Comparison of ENCODE assay signal across 14 cellular contexts in genomic region chr17:50527155-50527762, GRCh38. TPM values are rescaled to one million over a fixed set of nuclear protein-coding genes. Genes with fewer than 3 reads are reported as not detected.
DNase-seq lines count a peak whose midpoint lies in the region; ATAC-seq and TF ChIP-seq lines count a peak whose summit lies in the region.
"Had no signal": no experiment of that assay in that cellular context is flagged by ENCODE, and none has a peak within 500 bp of the region (broad histone marks: within the 10 kb centered on the region; RNA-seq: fewer than 3 reads in every experiment).

No MANE protein-coding gene starts in this region.

- H3K27me3 ChIP-seq in GM23338 (ENCODE audit: insufficient read depth): peaks cover 11% of the 10 kb centered on the region
- peaks cover 10% of the 10 kb centered on the region for H3K27me3 ChIP-seq in H7 (ENCODE audit: control insufficient read depth, insufficient read depth, low read length)

- H3K27ac Mint-ChIP-seq in GM23338 (no peak overlapping the region), WTC11 (no peak overlapping the region)
- H3K27ac Mint-ChIP-seq: CD4-positive, alpha-beta memory T cell; T-helper 1 cell treated with Interleukin-12 subunit alpha and Interleukin-12 subunit beta and Interleukin-4 antibody, amounts not matched to agents 30 μg/mL and 1 μg/mL, for 36 hours had no signal

- H3K4me3 ChIP-seq in GM23338 (no peak overlapping the region), H7 (ENCODE audit: insufficient read depth, low read depth, low read length) (no peak overlapping the region)

- CTCF ChIA-PET in WTC11 (lab: Charles Lee): interaction anchor here (0.6 to 2.0 kb wide), 4 partner anchors 10 to 99 kb away, joined by 3 to 7 read pairs (median 3); no protein-coding TSS in a partner anchor

- H3K9me2 ChIP-seq in GM23338 (ENCODE audit: insufficient read depth): peaks cover 3% of the 10 kb centered on the region; the same call in 1 of the 2 replicates

- H3K27me3 Mint-ChIP-seq in GM23338 (ENCODE audit: insufficient read depth, low read depth, poor library complexity): peaks cover 16% of the 10 kb centered on the region
- peaks cover 10% of the 10 kb centered on the region for H3K27me3 Mint-ChIP-seq in WTC11 (ENCODE audit: low read depth)

- no peak overlapping the region for H3K4me2 ChIP-seq in GM23338

- POLR2A ChIA-PET in WTC11 (lab: Charles Lee): no interaction called here

- H3K4me1 ChIP-seq in GM23338 (ENCODE audit: insufficient read depth): peaks cover 6% of the 10 kb centered on the region

- no peaks in the 10 kb centered on the region for H3K79me2 ChIP-seq in GM23338 (replicated peaks; ENCODE audit: insufficient read depth)

- H3K9me3 Mint-ChIP-seq in GM23338: no peaks in the 10 kb centered on the region
- no peaks in the 10 kb centered on the region for H3K9me3 Mint-ChIP-seq in WTC11
- H3K9me3 Mint-ChIP-seq: CD4-positive, alpha-beta memory T cell; T-helper 1 cell treated with Interleukin-12 subunit alpha and Interleukin-12 subunit beta and Interleukin-4 antibody, amounts not matched to agents 30 μg/mL and 1 μg/mL, for 36 hours had no signal

- H3K36me3 ChIP-seq in GM23338 (ENCODE audit: insufficient read depth): no peaks in the 10 kb centered on the region
- H3K36me3 ChIP-seq in H7 (replicated peaks; ENCODE audit: control insufficient read depth, insufficient read depth, low read length): no peaks in the 10 kb centered on the region

- DNase-seq in AML-193 (lab: John Stamatoyannopoulos, UW): peak; percentile 63 to 68
- DNase-seq in GM23338 (ENCODE audit: low spot score): no peak
- DNase-seq in OCI-M1 (lab: John Stamatoyannopoulos, UW): peak; percentile 60
- DNase-seq in WTC11 (ENCODE audit: low spot score): no peak
- no peak for DNase-seq in NCI-H1930 (lab: John Stamatoyannopoulos, UW)
- no peak for DNase-seq in posterior cingulate gyrus
- DNase-seq in H7: no peak
- DNase-seq in activated naive CD4-positive, alpha-beta T cell treated with anti-CD3 and anti-CD28 coated beads, Interleukin-2, amount 50 U/mL, for 16 hours: no peak
- DNase-seq: CD4-positive, alpha-beta memory T cell; DMS79; GOT3; NCI-H1092; NCI-H1694 had no signal

- H3F3A ChIP-seq in GM23338 (replicated peaks; ENCODE audit: low read depth): no peaks in the 10 kb centered on the region

- H3K4me3 Mint-ChIP-seq in GM23338: no peak overlapping the region
- H3K4me3 Mint-ChIP-seq in WTC11: no peak overlapping the region
- H3K4me3 Mint-ChIP-seq: CD4-positive, alpha-beta memory T cell; T-helper 1 cell treated with Interleukin-12 subunit alpha and Interleukin-12 subunit beta and Interleukin-4 antibody, amounts not matched to agents 30 μg/mL and 1 μg/mL, for 36 hours had no signal

- H3K4me1 Mint-ChIP-seq in GM23338 (peaks cover 12% of the 10 kb centered on the region; the same call in 2 of the 3 replicates), WTC11 (peaks cover 15% of the 10 kb centered on the region)

- no peak overlapping the region for H3K27ac ChIP-seq in GM23338 (ENCODE audit: low read depth)

- TF ChIP-seq CTCF in GM23338 (conservative IDR thresholded peaks at IDR 0.05; ENCODE audit: low read depth in 2 of 2) (no peak), WTC11 (IDR thresholded peaks at IDR 0.05) (no peak)

- intact Hi-C loops in posterior cingulate gyrus (cut with DNase I): no loop called here

- no peaks in the 10 kb centered on the region; the same call in 2 of the 3 replicates for H3K36me3 Mint-ChIP-seq in GM23338 (ENCODE audit: low read depth)
- H3K36me3 Mint-ChIP-seq in WTC11: no peaks in the 10 kb centered on the region
- H3K36me3 Mint-ChIP-seq: CD4-positive, alpha-beta memory T cell had no signal

- H4K20me1 ChIP-seq in GM23338 (replicated peaks; ENCODE audit: insufficient read depth): no peaks in the 10 kb centered on the region

- H2AFZ ChIP-seq in GM23338: no peak overlapping the region

- ATAC-seq in GM23338 (peak; percentile 44), WTC11 (no peak)

TF ChIP-seq in GM23338, 12 proteins besides CTCF, POLR2A, EP300 and RAD21 (continues in another document):
- TF ChIP-seq EZH2 (IDR thresholded peaks at IDR 0.05; ENCODE audit: low read depth, unreplicated experiment) (no peak), ZNF114 (CRISPR knock-in tag; IDR thresholded peaks at IDR 0.05) (no peak), REST (IDR thresholded peaks at IDR 0.05; ENCODE audit: unreplicated experiment) (no peak), POLR2AphosphoS5 (IDR thresholded peaks at IDR 0.05; ENCODE audit: low read depth) (no peak)

TF ChIP-seq in WTC11, 78 proteins besides CTCF, POLR2A, EP300 and RAD21:
- TF ChIP-seq CBFB (CRISPR knock-in tag; IDR thresholded peaks at IDR 0.05; ENCODE audit: low read depth) (no peak), ZNF423 (CRISPR knock-in tag; IDR thresholded peaks at IDR 0.05) (peak; percentile 86), ARID4B (CRISPR knock-in tag; IDR thresholded peaks at IDR 0.05; ENCODE audit: borderline replicate concordance) (no peak)
TF ChIP-seq in WTC11: peak in this region for 1.

RNA-seq across cellular contexts. Expression of gene EPN3, which starts 5.3 kb away (rescaled TPM):
- 7.7 and 13.7 TPM in 2 replicates for total RNA-seq in GM23338 (2014; rRNA removed; shearing (Covaris generic))
- 2.2 and 2.3 TPM in 2 replicates for polyA plus RNA-seq in GM23338 (2016; fragmentation: Nextera tagmentation; extraction: Ambion mirVana)
- total RNA-seq in WTC11 (2021): 6.9 to 8.8 TPM (median 8.1 TPM) in 3 replicates
- total RNA-seq in H7 (2014; rRNA removed; shearing (Covaris generic)): 0.07 and 0.87 TPM in 2 replicates
- total RNA-seq: CD4-positive, alpha-beta memory T cell had no signal
- polyA plus RNA-seq: CD4-positive, alpha-beta memory T cell had no signal

RNA-seq across cellular contexts. Expression of gene MYCBPAP, which starts 19.0 kb away (rescaled TPM):
- 0.63 and 4.6 TPM in 2 replicates for total RNA-seq in GM23338 (2014; rRNA removed; shearing (Covaris generic))
- 1.7 and 1.8 TPM in 2 replicates for polyA plus RNA-seq in GM23338 (2016; fragmentation: Nextera tagmentation; extraction: Ambion mirVana)
- 5.7 to 6.9 TPM (median 6.6 TPM) in 3 replicates for total RNA-seq in WTC11 (2021)
- 0.62 and 3.2 TPM in 2 replicates for total RNA-seq in H7 (2014; rRNA removed; shearing (Covaris generic))

RNA-seq across cellular contexts. Expression of gene SPATA20, which starts 19.7 kb away (rescaled TPM):
- 17.4 and 32.7 TPM in 2 replicates for total RNA-seq in GM23338 (2014; rRNA removed; shearing (Covaris generic))
- polyA plus RNA-seq in GM23338 (2016; fragmentation: Nextera tagmentation; extraction: Ambion mirVana): 12.5 and 13.8 TPM in 2 replicates
- 24.6 to 30.6 TPM (median 26.3 TPM) in 3 replicates for total RNA-seq in WTC11 (2021)
- 31.0 and 42.6 TPM in 2 replicates for total RNA-seq in H7 (2014; rRNA removed; shearing (Covaris generic))

RNA-seq across cellular contexts. Expression of gene CACNA1G, which starts 33.3 kb away (rescaled TPM):
- 3.6 and 5.1 TPM in 2 replicates for total RNA-seq in GM23338 (2014; rRNA removed; shearing (Covaris generic))
- 1.1 and 1.4 TPM in 2 replicates for polyA plus RNA-seq in GM23338 (2016; fragmentation: Nextera tagmentation; extraction: Ambion mirVana)
- 5.4 to 6.7 TPM (median 6.2 TPM) in 3 replicates for total RNA-seq in WTC11 (2021)
- total RNA-seq in H7 (2014; rRNA removed; shearing (Covaris generic)): 1.5 and 1.9 TPM in 2 replicates
- total RNA-seq: CD4-positive, alpha-beta memory T cell had no signal
- polyA plus RNA-seq: CD4-positive, alpha-beta memory T cell had no signal

RNA-seq across cellular contexts. Expression of gene RSAD1, which starts 48.6 kb away (rescaled TPM):
- total RNA-seq in GM23338 (2014; rRNA removed; shearing (Covaris generic)): 27.5 and 28.7 TPM in 2 replicates
- 16.5 and 18.4 TPM in 2 replicates for polyA plus RNA-seq in GM23338 (2016; fragmentation: Nextera tagmentation; extraction: Ambion mirVana)
- total RNA-seq in WTC11 (2021): 35.1 to 41.5 TPM (median 40.5 TPM) in 3 replicates
- 28.4 and 38.1 TPM in 2 replicates for total RNA-seq in H7 (2014; rRNA removed; shearing (Covaris generic))

Comparison
In these comparisons a context has a peak if more than half of its experiments do, and no peak if none do; other contexts are left out.
1. DNase-seq: peak in AML-193 (2 of 2) and OCI-M1 (single experiment); none in GM23338 (single experiment), WTC11 (single experiment), NCI-H1930 (0 of 2), posterior cingulate gyrus (0 of 10), H7 (single experiment) and activated naive CD4-positive, alpha-beta T cell treated with anti-CD3 and anti-CD28 coated beads, Interleukin-2, amount 50 U/mL, for 16 hours (single experiment).